8 cellular contexts compared by ENCODE assay signal in the genomic region with DNA sequence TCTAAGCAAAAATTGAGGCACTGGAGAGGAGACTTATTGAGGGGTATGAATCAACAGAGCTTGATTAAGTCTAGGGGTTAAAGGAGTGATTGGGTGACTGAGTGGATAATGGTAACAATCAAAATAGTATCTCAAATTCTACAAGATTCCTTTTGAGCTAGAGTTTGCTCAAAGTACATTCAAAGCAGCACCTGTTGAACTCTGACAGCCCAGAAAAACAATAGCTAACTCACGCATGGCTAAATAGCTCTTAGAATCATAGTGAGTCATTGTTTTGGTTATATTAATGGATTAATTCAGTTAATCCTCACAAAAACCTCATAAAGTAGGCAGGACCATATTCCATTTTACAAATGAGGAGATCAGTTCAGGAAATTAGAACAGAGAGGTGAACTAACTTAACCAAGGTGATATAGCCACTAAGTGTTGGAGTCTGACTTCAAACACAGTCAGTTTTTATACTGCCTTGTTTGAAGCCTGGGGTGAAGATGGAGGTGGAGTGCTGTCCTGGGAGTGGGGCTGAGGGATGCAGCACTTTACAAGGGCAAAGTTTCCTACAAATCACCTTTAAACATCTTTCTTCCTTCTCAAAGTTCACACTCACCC. TPM values are rescaled to one million over a fixed set of nuclear protein-coding genes. Genes with fewer than 3 reads are reported as not detected.
DNase-seq lines count a peak whose midpoint lies in the region; ATAC-seq, FAIRE-seq and TF ChIP-seq lines count a peak whose summit lies in the region.

No MANE protein-coding gene starts in this region.

- H3K27me3 Mint-ChIP-seq in stimulated activated naive CD8-positive, alpha-beta T cell treated with anti-CD3 and anti-CD28 coated beads, Interleukin-15, Interleukin-2, amounts not matched to agents 100 ng/mL and 50 ng/mL, for 24 hours = no peaks in the 10 kb centered on the region
- no peaks in the 10 kb centered on the region for H3K27me3 Mint-ChIP-seq in nephron progenitor cell (ENCODE audit: low read depth, poor library complexity)

- H3K36me3 ChIP-seq in GM12878 (ENCODE audit: control insufficient read depth in 2 of 2, insufficient read depth in 2 of 2, low read length in 1 of 2) (no peaks in the 10 kb centered on the region), gastrocnemius medialis (no peaks in the 10 kb centered on the region)

- H3K4me3 ChIP-seq in GM12878 (peak overlapping the region; percentile 51; the same call in 1 of the 2 replicates), gastrocnemius medialis (no peak overlapping the region)

- peak; percentile 40 for ATAC-seq in GM19372 (IDR thresholded peaks at IDR 0.05; ENCODE audit: low read depth, unreplicated experiment)
- ATAC-seq in HG03342 (IDR thresholded peaks at IDR 0.05; ENCODE audit: unreplicated experiment) = peak; percentile 64
- ATAC-seq in GM12878 = peak; percentile 73
- ATAC-seq in omental fat pad (ENCODE audit: low FRiP score) = no peak
- ATAC-seq in gastrocnemius medialis = no peak

- SMC1A ChIA-PET in GM12878 (lab: Charles Lee; ENCODE audit: uncharacterized antibody, unreplicated experiment) = interaction anchor here (0.6 to 7.0 kb wide), 12 partner anchors 30 to 212 kb away, joined by 3 to 112 read pairs (median 4); a partner anchor contains a TSS

- peaks cover 5% of the 10 kb centered on the region for H3K9me3 Mint-ChIP-seq in stimulated activated naive CD8-positive, alpha-beta T cell treated with anti-CD3 and anti-CD28 coated beads, Interleukin-15, Interleukin-2, amounts not matched to agents 100 ng/mL and 50 ng/mL, for 24 hours
- no peaks in the 10 kb centered on the region for H3K9me3 Mint-ChIP-seq in nephron progenitor cell

- TF ChIP-seq CTCF in C4-2B (conservative IDR thresholded peaks at IDR 0.05) = no peak
- TF ChIP-seq CTCF in GM12878 (IDR thresholded peaks at IDR 0.05 in 2 of 3, conservative IDR thresholded peaks at IDR 0.05 in 1 of 3; ENCODE audit: control insufficient read depth in 2 of 3, extremely low read depth in 1 of 3, insufficient read depth in 1 of 3, low read depth in 3 of 3, low read length in 3 of 3) = no peak
- TF ChIP-seq CTCF in omental fat pad (IDR thresholded peaks at IDR 0.05) = no peak
- TF ChIP-seq CTCF in nephron progenitor cell (IDR thresholded peaks at IDR 0.05) = no peak
- no peak for TF ChIP-seq CTCF in gastrocnemius medialis (IDR thresholded peaks at IDR 0.05 in 4 of 5, conservative IDR thresholded peaks at IDR 0.05 in 1 of 5)

- TF ChIP-seq RAD21 in GM12878 (IDR thresholded peaks at IDR 0.05; ENCODE audit: insufficient read depth, low read depth, low read length) = no peak

- WGBS in GM12878 (ENCODE audit: insufficient coverage, insufficient replicate concordance, low lambda C conversion rate, missing lambda C conversion rate) = 0% methylated on average over 1 of the region's 1 CpG

- RAD21 ChIA-PET in GM12878 (lab: Charles Lee; ENCODE audit: unreplicated experiment) = interaction anchor here (0.6 to 2.5 kb wide), 17 partner anchors 9 to 202 kb away, joined by 3 to 42 read pairs (median 3); a partner anchor contains a TSS

- no peaks in the 10 kb centered on the region for H3K79me2 ChIP-seq in GM12878 (ENCODE audit: control insufficient read depth, insufficient read depth, low read length)

- H3K9me3 ChIP-seq in GM12878 (replicated peaks; ENCODE audit: control insufficient read depth, insufficient read depth, low read length) (no peaks in the 10 kb centered on the region; the same call in 2 of the 3 replicates), gastrocnemius medialis (no peaks in the 10 kb centered on the region)

- H3K27me3 ChIP-seq in GM12878 (replicated peaks in 1 of 2; ENCODE audit: control insufficient read depth in 2 of 2, insufficient read depth in 2 of 2, low read length in 1 of 2) = no peaks in the 10 kb centered on the region
- H3K27me3 ChIP-seq in gastrocnemius medialis = no peaks in the 10 kb centered on the region

- TSS peak; percentile 64 for BruUV-seq in GM12878 (replicated peaks; lab: Mats Ljungman, UMichigan)

- peaks cover 27% of the 10 kb centered on the region for H3K4me1 Mint-ChIP-seq in stimulated activated naive CD8-positive, alpha-beta T cell treated with anti-CD3 and anti-CD28 coated beads, Interleukin-15, Interleukin-2, amounts not matched to agents 100 ng/mL and 50 ng/mL, for 24 hours (ENCODE audit: low read depth)
- H3K4me1 Mint-ChIP-seq in nephron progenitor cell = peaks cover 11% of the 10 kb centered on the region

- TF ChIP-seq POLR2A in GM12878 (IDR thresholded peaks at IDR 0.05; ENCODE audit: low read depth, low read length) (no peak), gastrocnemius medialis (IDR thresholded peaks at IDR 0.05) (no peak)

- DNase-seq in GM12878 (ENCODE audit: low read depth, low spot score) = no peak
- DNase-seq in omental fat pad (ENCODE audit: low spot score) = no peak
- no peak for DNase-seq in nephron progenitor cell
- no peak for DNase-seq in gastrocnemius medialis

- peaks cover 17% of the 10 kb centered on the region for H3K4me1 ChIP-seq in GM12878 (ENCODE audit: control insufficient read depth, insufficient read depth, low read length)
- no peaks in the 10 kb centered on the region for H3K4me1 ChIP-seq in gastrocnemius medialis

- H3K4me3 Mint-ChIP-seq in stimulated activated naive CD8-positive, alpha-beta T cell treated with anti-CD3 and anti-CD28 coated beads, Interleukin-15, Interleukin-2, amounts not matched to agents 100 ng/mL and 50 ng/mL, for 24 hours = peak overlapping the region; percentile 71
- no peak overlapping the region for H3K4me3 Mint-ChIP-seq in nephron progenitor cell

- in situ Hi-C loops in GM12878 (cut with MboI) = no loop called here
- in situ Hi-C loops in gastrocnemius medialis (cut with MboI; ENCODE audit: low sequenced_read_pairs in 4 of 4) = no loop called here

- peak overlapping the region; percentile 87 for H3K27ac Mint-ChIP-seq in stimulated activated naive CD8-positive, alpha-beta T cell treated with anti-CD3 and anti-CD28 coated beads, Interleukin-15, Interleukin-2, amounts not matched to agents 100 ng/mL and 50 ng/mL, for 24 hours
- no peak overlapping the region for H3K27ac Mint-ChIP-seq in nephron progenitor cell

- H3K27ac ChIP-seq in C4-2B (peak overlapping the region; percentile 72), GM12878 (ENCODE audit: control insufficient read depth, insufficient read depth) (peak overlapping the region; percentile 93), gastrocnemius medialis (no peak overlapping the region)

- H4K20me1 ChIP-seq in GM12878 (ENCODE audit: control insufficient read depth, insufficient read depth) = no peaks in the 10 kb centered on the region

- peak overlapping the region; percentile 92 for H2AFZ ChIP-seq in GM12878 (ENCODE audit: control insufficient read depth, low read depth, low read length)

- FAIRE-seq in GM12878 (lab: Jason Lieb, UNC) = no peak

- CTCF ChIA-PET in GM12878 (lab: Yijun Ruan, JAX) = interaction anchor here (0.7 to 1.8 kb wide), 12 partner anchors 15 to 331 kb away, joined by 3 to 9 read pairs (median 3); no protein-coding TSS in a partner anchor

- H3K36me3 Mint-ChIP-seq in stimulated activated naive CD8-positive, alpha-beta T cell treated with anti-CD3 and anti-CD28 coated beads, Interleukin-15, Interleukin-2, amounts not matched to agents 100 ng/mL and 50 ng/mL, for 24 hours (ENCODE audit: low read depth) = no peaks in the 10 kb centered on the region
- H3K36me3 Mint-ChIP-seq in nephron progenitor cell (ENCODE audit: low read depth) = no peaks in the 10 kb centered on the region

- peak overlapping the region; percentile 70 for H3K9ac ChIP-seq in GM12878 (ENCODE audit: control insufficient read depth, insufficient read depth, low read length)

- POLR2A ChIA-PET in GM12878 (lab: Charles Lee) = interaction anchor here (1.0 to 3.8 kb wide), 9 partner anchors 15 to 51 kb away, joined by 3 to 40 read pairs (median 3); a partner anchor contains a TSS

- H3K4me2 ChIP-seq in GM12878 (ENCODE audit: control insufficient read depth, insufficient read depth) = peak overlapping the region; percentile 86

- intact Hi-C loops in GM12878 (cut with micrococcal nuclease; ENCODE audit: unreplicated experiment) (loop anchor here (1.0 to 2.0 kb wide), 2 partner anchors 37 to 47 kb away; no protein-coding TSS in a partner anchor), gastrocnemius medialis (cut with DNase I; ENCODE audit: low total_unique reads) (no loop called here)

- no peak for TF ChIP-seq EP300 in GM12878 (IDR thresholded peaks at IDR 0.05; ENCODE audit: borderline replicate concordance in 1 of 2, control insufficient read depth in 1 of 2, low read depth in 2 of 2, low read length in 2 of 2)

RNA-seq across cellular contexts. Expression of a gene that starts 35.9 kb away (rescaled TPM):
- total RNA-seq in GM12878 (2013; cell fraction: nucleolus; rRNA removed) = 241 and 259 TPM in 2 replicates
- total RNA-seq in GM12878 (2014; rRNA removed) (43.7 and 52.3 TPM in 2 replicates), GM12878 (2014; rRNA removed; fragmentation: Illumina TruSeq; extraction: Trizol) (41.7 and 47.1 TPM in 2 replicates), GM12878 (2021) (48.3 and 48.4 TPM in 2 replicates), omental fat pad (10 to 100 TPM; 13.0 to 18.4 (median 13.9) TPM), gastrocnemius medialis (1 to 10 TPM; 3.3 to 9.5 (median 6.9) TPM)
- polyA plus RNA-seq in GM12878 (2011; ENCODE audit: low read depth) = 11.0 TPM
- polyA plus RNA-seq in GM12878 (2011; rRNA removed) (79.1 and 91.2 TPM in 2 replicates), GM12878 (2014; fragmentation: Illumina TruSeq; extraction: Trizol) (32.2 and 38.9 TPM in 2 replicates), GM12878 (2014; fragmentation: Nextera tagmentation; extraction: Ambion mirVana) (10 to 100 TPM; 25.3 to 25.4 TPM), GM12878 (2014; rRNA removed) (33.4 and 44.8 TPM in 2 replicates), GM12878 (2016; fragmentation: Nextera tagmentation; extraction: Ambion mirVana) (10 to 100 TPM; 25.0 to 26.9 TPM)
- 52.1 and 52.5 TPM in 2 replicates for polyA plus RNA-seq in GM12878 (2011; cell fraction: cytosol; rRNA removed)
- 58.7 and 59.0 TPM in 2 replicates for polyA plus RNA-seq in GM12878 (2011; cell fraction: nucleus; rRNA removed)
- 17.7 and 20.5 TPM in 2 replicates for polyA plus RNA-seq in GM12878 (2012)
- polyA minus RNA-seq in GM12878 (2011; rRNA and poly(A)+ RNA removed) = 154 and 215 TPM in 2 replicates
- 26.8 and 34.7 TPM in 2 replicates for polyA minus RNA-seq in GM12878 (2011; cell fraction: cytosol; rRNA and poly(A)+ RNA removed)
- polyA minus RNA-seq in GM12878 (2011; cell fraction: nucleus; rRNA and poly(A)+ RNA removed) = 86.0 and 123 TPM in 2 replicates

RNA-seq across cellular contexts. Expression of a gene that starts 58.4 kb away (rescaled TPM):
- total RNA-seq in GM12878 (2013; cell fraction: nucleolus; rRNA removed) = 28.7 and 35.8 TPM in 2 replicates
- 8.4 and 11.8 TPM in 2 replicates for total RNA-seq in GM12878 (2014; rRNA removed)
- total RNA-seq in GM12878 (2014; rRNA removed; fragmentation: Illumina TruSeq; extraction: Trizol) = 6.3 and 7.5 TPM in 2 replicates
- total RNA-seq in GM12878 (2021) = 5.8 and 5.9 TPM in 2 replicates
- 2.8 TPM for polyA plus RNA-seq in GM12878 (2011; ENCODE audit: low read depth)
- polyA plus RNA-seq in GM12878 (2011; rRNA removed) = 24.5 and 26.4 TPM in 2 replicates
- 16.4 and 17.8 TPM in 2 replicates for polyA plus RNA-seq in GM12878 (2011; cell fraction: cytosol; rRNA removed)
- 17.3 and 19.7 TPM in 2 replicates for polyA plus RNA-seq in GM12878 (2011; cell fraction: nucleus; rRNA removed)
- polyA plus RNA-seq in GM12878 (2012) = 4.0 and 4.8 TPM in 2 replicates
- polyA plus RNA-seq in GM12878 (2014; fragmentation: Illumina TruSeq; extraction: Trizol) = 7.2 and 11.0 TPM in 2 replicates
- 1 to 10 TPM; 1.7 to 2.2 TPM for polyA plus RNA-seq in GM12878 (2014; fragmentation: Nextera tagmentation; extraction: Ambion mirVana)
- 6.0 and 6.2 TPM in 2 replicates for polyA plus RNA-seq in GM12878 (2014; rRNA removed)
- 1 to 10 TPM; 4.6 to 5.0 TPM for polyA plus RNA-seq in GM12878 (2016; fragmentation: Nextera tagmentation; extraction: Ambion mirVana)
- polyA minus RNA-seq in GM12878 (2011; rRNA and poly(A)+ RNA removed) = 53.0 and 65.7 TPM in 2 replicates
- polyA minus RNA-seq in GM12878 (2011; cell fraction: cytosol; rRNA and poly(A)+ RNA removed) = 8.5 and 14.0 TPM in 2 replicates
- polyA minus RNA-seq in GM12878 (2011; cell fraction: nucleus; rRNA and poly(A)+ RNA removed) = 16.5 and 16.6 TPM in 2 replicates
- total RNA-seq in omental fat pad = 10 to 100 TPM in 2 of 4 donors, 1 to 10 TPM in 2; 3.1 to 21.6 (median 8.7) TPM
- total RNA-seq in gastrocnemius medialis = 1 to 10 TPM in 2 of 4 donors, under 1 TPM in 2; 0.42 to 1.6 (median 1.0) TPM

Comparison
In these comparisons a context has a peak if more than half of its experiments do, and no peak if none do; other contexts are left out.
1. H3K27ac ChIP-seq: peak in C4-2B (single experiment) and GM12878 (single experiment); none in gastrocnemius medialis (0 of 4).
2. ATAC-seq: peak in GM19372 (single experiment), HG03342 (single experiment) and GM12878 (single experiment); none in omental fat pad (single experiment) and gastrocnemius medialis (0 of 2).